ENCODE assay signal across 8 cellular contexts in the genomic region with DNA sequence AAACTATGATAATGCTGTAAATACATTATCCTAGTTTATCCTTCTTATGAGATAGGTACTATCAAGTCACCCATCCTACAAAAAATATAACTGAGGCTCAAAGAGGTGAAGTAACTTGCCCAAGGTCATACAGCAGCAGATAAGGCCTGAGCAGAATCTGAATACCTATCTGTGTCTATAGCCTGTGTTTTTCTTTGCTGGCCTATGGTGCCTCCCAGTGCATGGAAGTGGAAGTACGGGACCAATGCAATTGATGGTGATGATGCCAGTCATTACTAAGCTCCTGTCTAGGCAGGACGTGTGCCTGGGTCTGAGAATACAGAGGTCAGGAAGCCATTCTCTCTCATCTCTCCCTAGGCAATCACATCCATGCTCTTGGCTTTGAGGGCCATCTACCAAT.
DNase-seq lines count a peak whose midpoint lies in the region; ATAC-seq and TF ChIP-seq lines count a peak whose summit lies in the region.

No MANE protein-coding gene starts in this region.

- H3K4me3 Mint-ChIP-seq in type B pancreatic cell, result no peak overlapping the region

- no peaks in the 10 kb centered on the region for H3K36me3 Mint-ChIP-seq in type B pancreatic cell

- TF ChIP-seq CTCF in GM20000 (IDR thresholded peaks at IDR 0.05; ENCODE audit: extremely low read depth, missing control alignments) (peak; percentile 49), type B pancreatic cell (conservative IDR thresholded peaks at IDR 0.05) (peak; percentile 72)

- H3K27me3 Mint-ChIP-seq in type B pancreatic cell, result peaks cover 2% of the 10 kb centered on the region

- H3K4me1 Mint-ChIP-seq in type B pancreatic cell (ENCODE audit: unreplicated experiment), result no peaks in the 10 kb centered on the region

- H3K9me3 Mint-ChIP-seq in type B pancreatic cell, result no peaks in the 10 kb centered on the region

- no peak overlapping the region for H3K27ac Mint-ChIP-seq in type B pancreatic cell

- DNase-seq in NCI-H2171 treated with DMSO at 0.1 percent for 48 hours (lab: John Stamatoyannopoulos, UW) (peak; percentile 0), NCI-H2171 (lab: John Stamatoyannopoulos, UW) (no peak), GM20000 (ENCODE audit: low spot score) (peak; percentile 81), OCI-M2 (lab: John Stamatoyannopoulos, UW; ENCODE audit: unreplicated experiment) (peak; percentile 1), astrocyte of the hippocampus (ENCODE audit: low read depth, low spot score) (peak; percentile 20), left lobe of liver (ENCODE audit: low spot score) (no peak), type B pancreatic cell (ENCODE audit: extremely low spot score, unreplicated experiment) (no peak)

- peak; percentile 81 for ATAC-seq in HG03460 (IDR thresholded peaks at IDR 0.05; ENCODE audit: unreplicated experiment)
- peak; percentile 85 for ATAC-seq in left lobe of liver

Comparison
In these comparisons a context has a peak if more than half of its experiments do, and no peak if none do; other contexts are left out.
1. DNase-seq: peak in NCI-H2171 treated with DMSO at 0.1 percent for 48 hours (single experiment), GM20000 (single experiment), OCI-M2 (single experiment) and astrocyte of the hippocampus (single experiment); none in NCI-H2171 (single experiment), left lobe of liver (single experiment) and type B pancreatic cell (single experiment).